Comparison of ENCODE assay signal across 2 cellular contexts in the genomic region with DNA sequence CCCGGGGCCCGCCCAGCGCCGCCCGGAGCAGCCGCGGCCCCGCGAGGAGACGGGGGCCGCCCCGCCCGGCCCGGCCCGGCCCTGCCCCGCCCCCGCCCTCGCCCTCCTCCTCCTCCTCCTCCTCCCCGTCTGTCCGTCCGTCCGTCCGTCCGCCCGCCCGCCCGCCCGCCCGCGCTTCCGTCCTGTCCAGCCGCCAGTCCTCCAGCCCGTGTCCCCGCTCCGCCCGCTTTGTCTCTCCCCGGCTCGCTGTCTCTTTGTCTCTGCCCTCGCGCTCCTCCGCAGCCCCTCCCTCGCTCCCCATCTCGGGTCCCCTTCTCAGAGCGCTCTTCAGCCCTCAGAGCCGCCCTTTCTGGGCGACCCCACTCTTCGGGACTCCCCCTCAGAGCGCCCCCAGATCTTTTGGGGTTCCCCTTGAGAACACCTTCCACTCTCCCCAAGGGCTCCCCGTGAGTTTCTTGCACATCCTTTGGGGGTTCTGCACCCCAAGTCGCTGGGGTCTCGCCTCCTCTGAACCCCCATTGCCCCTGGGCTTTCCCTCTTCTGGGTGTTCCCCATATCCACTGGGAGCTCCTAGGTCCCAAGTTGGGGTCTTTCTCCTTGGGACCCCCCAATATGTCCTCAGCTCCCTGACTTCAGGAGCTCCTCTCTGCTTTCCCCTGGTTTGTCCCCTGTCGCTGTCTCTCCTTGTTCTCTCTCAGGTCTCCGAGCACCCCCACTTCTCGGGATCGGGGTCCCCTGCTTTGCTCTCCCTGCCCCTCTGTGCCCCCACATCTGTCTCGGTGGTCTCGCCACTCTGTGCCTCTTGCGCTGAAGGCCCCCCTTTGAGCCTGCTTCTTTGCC.
TF ChIP-seq lines count a peak whose summit lies in the region.

No MANE protein-coding gene starts in this region.

TF ChIP-seq in HCT116, 20 proteins besides CTCF, POLR2A, EP300 and RAD21 (continued from another document):
- no peak for TF ChIP-seq YY1 (IDR thresholded peaks at IDR 0.05; ENCODE audit: extremely low read depth, insufficient replicate concordance, low read depth, low read length)
- no peak for TF ChIP-seq CEBPB (IDR thresholded peaks at IDR 0.05; ENCODE audit: low read depth)
- TF ChIP-seq, protein P1, sequence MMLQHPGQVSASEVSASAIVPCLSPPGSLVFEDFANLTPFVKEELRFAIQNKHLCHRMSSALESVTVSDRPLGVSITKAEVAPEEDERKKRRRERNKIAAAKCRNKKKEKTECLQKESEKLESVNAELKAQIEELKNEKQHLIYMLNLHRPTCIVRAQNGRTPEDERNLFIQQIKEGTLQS (IDR thresholded peaks at IDR 0.05), result no peak
- TF ChIP-seq, protein P2, sequence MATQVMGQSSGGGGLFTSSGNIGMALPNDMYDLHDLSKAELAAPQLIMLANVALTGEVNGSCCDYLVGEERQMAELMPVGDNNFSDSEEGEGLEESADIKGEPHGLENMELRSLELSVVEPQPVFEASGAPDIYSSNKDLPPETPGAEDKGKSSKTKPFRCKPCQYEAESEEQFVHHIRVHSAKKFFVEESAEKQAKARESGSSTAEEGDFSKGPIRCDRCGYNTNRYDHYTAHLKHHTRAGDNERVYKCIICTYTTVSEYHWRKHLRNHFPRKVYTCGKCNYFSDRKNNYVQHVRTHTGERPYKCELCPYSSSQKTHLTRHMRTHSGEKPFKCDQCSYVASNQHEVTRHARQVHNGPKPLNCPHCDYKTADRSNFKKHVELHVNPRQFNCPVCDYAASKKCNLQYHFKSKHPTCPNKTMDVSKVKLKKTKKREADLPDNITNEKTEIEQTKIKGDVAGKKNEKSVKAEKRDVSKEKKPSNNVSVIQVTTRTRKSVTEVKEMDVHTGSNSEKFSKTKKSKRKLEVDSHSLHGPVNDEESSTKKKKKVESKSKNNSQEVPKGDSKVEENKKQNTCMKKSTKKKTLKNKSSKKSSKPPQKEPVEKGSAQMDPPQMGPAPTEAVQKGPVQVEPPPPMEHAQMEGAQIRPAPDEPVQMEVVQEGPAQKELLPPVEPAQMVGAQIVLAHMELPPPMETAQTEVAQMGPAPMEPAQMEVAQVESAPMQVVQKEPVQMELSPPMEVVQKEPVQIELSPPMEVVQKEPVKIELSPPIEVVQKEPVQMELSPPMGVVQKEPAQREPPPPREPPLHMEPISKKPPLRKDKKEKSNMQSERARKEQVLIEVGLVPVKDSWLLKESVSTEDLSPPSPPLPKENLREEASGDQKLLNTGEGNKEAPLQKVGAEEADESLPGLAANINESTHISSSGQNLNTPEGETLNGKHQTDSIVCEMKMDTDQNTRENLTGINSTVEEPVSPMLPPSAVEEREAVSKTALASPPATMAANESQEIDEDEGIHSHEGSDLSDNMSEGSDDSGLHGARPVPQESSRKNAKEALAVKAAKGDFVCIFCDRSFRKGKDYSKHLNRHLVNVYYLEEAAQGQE (IDR thresholded peaks at IDR 0.05; ENCODE audit: low read depth), result no peak
- no peak for TF ChIP-seq SRF (IDR thresholded peaks at IDR 0.05; ENCODE audit: low read depth)
- no peak for TF ChIP-seq EZH2phosphoT487 (IDR thresholded peaks at IDR 0.05; ENCODE audit: borderline replicate concordance)
- TF ChIP-seq ZNF274 (IDR thresholded peaks at IDR 0.05; ENCODE audit: low read depth, low read length), result no peak
- no peak for TF ChIP-seq TCF7L2 (IDR thresholded peaks at IDR 0.05; ENCODE audit: borderline replicate concordance, extremely low read depth, insufficient read depth, insufficient read length)
- TF ChIP-seq EGR1 (IDR thresholded peaks at IDR 0.05; ENCODE audit: low read depth), result no peak
- TF ChIP-seq FOSL1 (IDR thresholded peaks at IDR 0.05; ENCODE audit: low read depth), result no peak
- no peak for TF ChIP-seq JUND (IDR thresholded peaks at IDR 0.05)
- no peak for TF ChIP-seq ELF1 (IDR thresholded peaks at IDR 0.05; ENCODE audit: borderline replicate concordance, low read depth)
- no peak for TF ChIP-seq EZH2 (IDR thresholded peaks at IDR 0.05)

TF ChIP-seq in neural cell, 6 proteins besides CTCF, POLR2A, EP300 and RAD21 (continued from another document):
- peak; percentile 67 for TF ChIP-seq TAF1 (IDR thresholded peaks at IDR 0.05; ENCODE audit: low read depth)
- no peak for TF ChIP-seq POLR2AphosphoS5 (IDR thresholded peaks at IDR 0.05)
- no peak for TF ChIP-seq SMC3 (conservative IDR thresholded peaks at IDR 0.05; ENCODE audit: poor library complexity)
- no peak for TF ChIP-seq EZH2 (IDR thresholded peaks at IDR 0.05; ENCODE audit: borderline replicate concordance, insufficient read depth, low read length, poor library complexity, severe bottlenecking)
- TF ChIP-seq MXI1 (conservative IDR thresholded peaks at IDR 0.05; ENCODE audit: poor library complexity, severe bottlenecking), result peak; percentile 9
